ENCODE assay signal across 2 cellular contexts in the genomic region with DNA sequence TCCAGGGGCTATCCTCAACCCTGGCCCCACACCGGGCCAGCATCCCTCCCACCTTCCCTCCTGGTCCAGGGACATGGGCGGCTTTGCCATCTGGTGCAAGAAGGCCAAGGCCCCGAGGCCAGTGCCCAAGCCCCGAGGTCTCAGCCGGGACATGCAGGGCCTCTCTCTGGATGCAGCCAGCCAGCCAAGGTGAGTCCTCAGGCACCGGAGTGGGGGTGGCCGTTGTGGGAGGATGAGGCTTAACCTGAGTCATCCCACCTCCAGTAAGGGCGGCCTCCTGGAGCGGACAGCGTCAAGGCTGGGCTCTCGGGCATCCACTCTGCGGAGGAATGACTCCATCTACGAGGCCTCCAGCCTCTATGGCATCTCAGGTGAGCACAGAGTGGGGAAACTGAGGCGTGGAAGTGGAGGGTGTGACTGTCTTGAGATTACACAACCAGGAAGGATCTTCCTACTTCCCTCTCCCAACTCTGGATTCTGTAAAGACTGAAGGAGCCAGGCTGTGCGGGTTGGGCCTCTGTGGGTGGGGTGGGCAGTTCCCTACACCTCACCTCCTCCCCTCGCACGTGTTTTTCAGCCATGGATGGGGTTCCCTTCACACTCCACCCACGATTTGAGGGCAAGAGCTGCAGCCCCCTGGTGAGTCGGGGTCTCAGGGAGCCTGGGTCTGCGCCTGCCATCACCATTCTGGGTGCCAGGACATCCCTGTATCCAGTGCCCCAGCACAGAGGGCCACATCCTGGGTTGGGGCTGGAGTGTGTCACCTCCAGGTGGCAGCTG.
TF ChIP-seq lines count a peak whose summit lies in the region.

No MANE protein-coding gene starts in this region.

TF ChIP-seq in IMR-90, 13 proteins besides CTCF, POLR2A, EP300 and RAD21:
- TF ChIP-seq, protein P1, sequence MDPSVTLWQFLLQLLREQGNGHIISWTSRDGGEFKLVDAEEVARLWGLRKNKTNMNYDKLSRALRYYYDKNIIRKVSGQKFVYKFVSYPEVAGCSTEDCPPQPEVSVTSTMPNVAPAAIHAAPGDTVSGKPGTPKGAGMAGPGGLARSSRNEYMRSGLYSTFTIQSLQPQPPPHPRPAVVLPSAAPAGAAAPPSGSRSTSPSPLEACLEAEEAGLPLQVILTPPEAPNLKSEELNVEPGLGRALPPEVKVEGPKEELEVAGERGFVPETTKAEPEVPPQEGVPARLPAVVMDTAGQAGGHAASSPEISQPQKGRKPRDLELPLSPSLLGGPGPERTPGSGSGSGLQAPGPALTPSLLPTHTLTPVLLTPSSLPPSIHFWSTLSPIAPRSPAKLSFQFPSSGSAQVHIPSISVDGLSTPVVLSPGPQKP (IDR thresholded peaks at IDR 0.05; ENCODE audit: borderline replicate concordance, low read depth, low read length), result no peak
- TF ChIP-seq BHLHE40 (IDR thresholded peaks at IDR 0.05; ENCODE audit: low read depth, low read length), result no peak
- TF ChIP-seq, protein P2, sequence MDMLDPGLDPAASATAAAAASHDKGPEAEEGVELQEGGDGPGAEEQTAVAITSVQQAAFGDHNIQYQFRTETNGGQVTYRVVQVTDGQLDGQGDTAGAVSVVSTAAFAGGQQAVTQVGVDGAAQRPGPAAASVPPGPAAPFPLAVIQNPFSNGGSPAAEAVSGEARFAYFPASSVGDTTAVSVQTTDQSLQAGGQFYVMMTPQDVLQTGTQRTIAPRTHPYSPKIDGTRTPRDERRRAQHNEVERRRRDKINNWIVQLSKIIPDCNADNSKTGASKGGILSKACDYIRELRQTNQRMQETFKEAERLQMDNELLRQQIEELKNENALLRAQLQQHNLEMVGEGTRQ (IDR thresholded peaks at IDR 0.05; ENCODE audit: low read depth, low read length), result no peak
- no peak for TF ChIP-seq RCOR1 (IDR thresholded peaks at IDR 0.05; ENCODE audit: insufficient replicate concordance, low read length)
- TF ChIP-seq MAZ (IDR thresholded peaks at IDR 0.05; ENCODE audit: borderline replicate concordance, low read depth, low read length), result no peak
- TF ChIP-seq CHD1 (IDR thresholded peaks at IDR 0.05; ENCODE audit: low read depth, low read length), result no peak
- TF ChIP-seq MAFK (IDR thresholded peaks at IDR 0.05; ENCODE audit: low read depth, low read length), result no peak
- TF ChIP-seq SMC3 (IDR thresholded peaks at IDR 0.05; ENCODE audit: low read depth, low read length), result no peak
- no peak for TF ChIP-seq RFX5 (IDR thresholded peaks at IDR 0.05; ENCODE audit: low read depth, low read length)
- no peak for TF ChIP-seq CEBPB (IDR thresholded peaks at IDR 0.05; ENCODE audit: low read depth, low read length)
- no peak for TF ChIP-seq MXI1 (IDR thresholded peaks at IDR 0.05; ENCODE audit: borderline replicate concordance, low read depth, low read length)
- TF ChIP-seq FOS (IDR thresholded peaks at IDR 0.05; ENCODE audit: low read depth, low read length), result no peak
- TF ChIP-seq NFE2L2 (IDR thresholded peaks at IDR 0.05; ENCODE audit: low read depth, low read length), result no peak

TF ChIP-seq in K562, 482 proteins besides CTCF, POLR2A, EP300 and RAD21:
- TF ChIP-seq ZC3H4 (CRISPR knock-in tag; IDR thresholded peaks at IDR 0.05; ENCODE audit: borderline replicate concordance), result 0 out of 2 replicates have a peak, but pooled peaks have one; percentile 13
- peak; percentile 7; the same call in 1 of the 2 replicates for TF ChIP-seq RBFOX2 (IDR thresholded peaks at IDR 0.05; ENCODE audit: low read depth, low read length)
- no peak for TF ChIP-seq SMAD4 (CRISPR knock-in tag; conservative IDR thresholded peaks at IDR 0.05)
- peak; percentile 42; the same call in 1 of the 2 replicates for TF ChIP-seq POLR2G (IDR thresholded peaks at IDR 0.05; ENCODE audit: low read depth, low read length)
